ENCODE assay signal across 14 cellular contexts in genomic region chr2:224786848-224787247, GRCh38.
"Had no signal": no experiment of that assay in that cellular context is flagged by ENCODE, and none has a peak within 500 bp of the region (broad histone marks: within the 10 kb centered on the region; RNA-seq: fewer than 3 reads in every experiment).

No MANE protein-coding gene starts in this region.

- H3K4me3 Mint-ChIP-seq: endodermal cell, natural killer cell had no signal

- H3K9me3 Mint-ChIP-seq: endodermal cell, natural killer cell had no signal

- ATAC-seq: gastrocnemius medialis, left ventricle myocardium superior, natural killer cell had no signal

- H3K4me1 Mint-ChIP-seq: endodermal cell, natural killer cell had no signal

- DNase-seq: activated CD4-positive, alpha-beta T cell treated with anti-CD3 and anti-CD28 coated beads, Interleukin-2, amount 50 U/mL, for 1 hour; amniotic stem cell; esophagus squamous epithelium; gastrocnemius medialis; hypothalamus; left ventricle myocardium superior; mammary epithelial cell; midbrain; natural killer cell; retina; sigmoid colon; stimulated activated CD4-positive, alpha-beta T cell treated with anti-CD3 and anti-CD28 coated beads, Interleukin-4, amount 100 ng/mL, for 1 hour; transverse colon had no signal

- H3K27ac Mint-ChIP-seq: endodermal cell had no signal
